Comparison of ENCODE assay signal across 24 cellular contexts in genomic region chr14:61495809-61496208, GRCh38.
A peak's percentile ranks its signal among the peaks of the same experiment; 100 is the strongest.
DNase-seq lines count a peak whose midpoint lies in the region; ATAC-seq, FAIRE-seq and TF ChIP-seq lines count a peak whose summit lies in the region.
"Had no signal": no experiment of that assay in that cellular context is flagged by ENCODE, and none has a peak within 500 bp of the region (broad histone marks: within the 10 kb centered on the region; RNA-seq: fewer than 3 reads in every experiment).

No MANE protein-coding gene starts in this region.

- H2AFZ ChIP-seq in GM12878 (ENCODE audit: control insufficient read depth, low read depth, low read length), result no peak overlapping the region
- H2AFZ ChIP-seq: GM23338 had no signal

- RAD21 ChIA-PET in GM12878 (lab: Charles Lee; ENCODE audit: unreplicated experiment), result interaction anchor here (1.1 to 1.3 kb wide), 2 partner anchors 195 to 215 kb away, joined by 3 to 4 read pairs; no protein-coding TSS in a partner anchor

- SMC1A ChIA-PET in GM12878 (lab: Charles Lee; ENCODE audit: uncharacterized antibody, unreplicated experiment), result interaction anchor here (1.5 to 1.6 kb wide), 2 partner anchors 16 to 341 kb away, joined by 4 to 5 read pairs; no protein-coding TSS in a partner anchor

- peaks cover 54% of the 10 kb centered on the region for H3K36me3 Mint-ChIP-seq in activated CD4-positive, alpha-beta T cell treated with anti-CD3 and anti-CD28 coated beads for 36 hours (ENCODE audit: low read depth)
- peaks cover 38 to 53% of the 10 kb centered on the region in 2 donors for H3K36me3 Mint-ChIP-seq in CD4-positive, alpha-beta memory T cell
- peaks cover 61% of the 10 kb centered on the region for H3K36me3 Mint-ChIP-seq in activated CD8-positive, alpha-beta T cell treated with anti-CD3 and anti-CD28 coated beads, Interleukin-2, amount 10 ng/mL, durations not matched to agents 7 days and 5 days (ENCODE audit: low read depth)

- H3K9me3 ChIP-seq in CD4-positive, alpha-beta memory T cell (ENCODE audit: control insufficient read depth in 1 of 2, low read length in 2 of 2), result no peaks in the 10 kb centered on the region
- H3K9me3 ChIP-seq in GM12878 (replicated peaks; ENCODE audit: control insufficient read depth, insufficient read depth, low read length), result no peaks in the 10 kb centered on the region

- no peak overlapping the region for H3K9ac ChIP-seq in GM12878 (ENCODE audit: control insufficient read depth, insufficient read depth, low read length)

- TF ChIP-seq CTCF in GM12878 (IDR thresholded peaks at IDR 0.05 in 2 of 3, conservative IDR thresholded peaks at IDR 0.05 in 1 of 3; ENCODE audit: control insufficient read depth in 2 of 3, extremely low read depth in 1 of 3, insufficient read depth in 1 of 3, low read depth in 3 of 3, low read length in 3 of 3), result no peak

- H3K4me3 Mint-ChIP-seq in activated CD4-positive, alpha-beta T cell treated with anti-CD3 and anti-CD28 coated beads for 36 hours, result no peak overlapping the region
- no peak overlapping the region for H3K4me3 Mint-ChIP-seq in CD4-positive, alpha-beta memory T cell
- no peak overlapping the region for H3K4me3 Mint-ChIP-seq in activated CD8-positive, alpha-beta T cell treated with anti-CD3 and anti-CD28 coated beads, Interleukin-2, amount 10 ng/mL, durations not matched to agents 7 days and 5 days
- H3K4me3 Mint-ChIP-seq: CD14-positive monocyte, GM23338 had no signal

- TSS peak; percentile 1 for BruUV-seq in GM12878 (replicated peaks; lab: Mats Ljungman, UMichigan)

- peaks cover 67% of the 10 kb centered on the region for H3K4me1 ChIP-seq in CD4-positive, alpha-beta memory T cell (ENCODE audit: insufficient read depth, low read length)
- H3K4me1 ChIP-seq in GM12878 (ENCODE audit: control insufficient read depth, insufficient read depth, low read length), result no peaks in the 10 kb centered on the region

- H3K36me3 ChIP-seq in CD4-positive, alpha-beta memory T cell (ENCODE audit: insufficient read depth, low read length), result peaks cover 46% of the 10 kb centered on the region
- H3K36me3 ChIP-seq in GM12878 (ENCODE audit: control insufficient read depth in 2 of 2, insufficient read depth in 2 of 2, low read length in 1 of 2), result peaks cover 6 to 8% of the 10 kb centered on the region in 2 experiments; a peak in 3 of 4 replicates

- no peak for ATAC-seq in activated CD4-positive, alpha-beta T cell treated with anti-CD3 and anti-CD28 coated beads for 36 hours
- ATAC-seq in activated CD8-positive, alpha-beta T cell treated with anti-CD3 and anti-CD28 coated beads, Interleukin-2, amount 10 ng/mL, durations not matched to agents 7 days and 5 days, result no peak
- ATAC-seq in GM12878, result no peak
- ATAC-seq in GM21825 (IDR thresholded peaks at IDR 0.05; ENCODE audit: unreplicated experiment), result no peak
- ATAC-seq: GM23338, HepG2, K562, Right ventricle myocardium inferior had no signal

- H3K79me2 ChIP-seq in GM12878 (ENCODE audit: control insufficient read depth, insufficient read depth, low read length), result no peaks in the 10 kb centered on the region; the same call in 1 of the 2 replicates

- no peaks in the 10 kb centered on the region for H3K27me3 ChIP-seq in CD4-positive, alpha-beta memory T cell (ENCODE audit: insufficient read depth, low read length)
- no peaks in the 10 kb centered on the region for H3K27me3 ChIP-seq in GM12878 (replicated peaks in 1 of 2; ENCODE audit: control insufficient read depth in 2 of 2, insufficient read depth in 2 of 2, low read length in 1 of 2)

- H3K4me2 ChIP-seq in GM12878 (ENCODE audit: control insufficient read depth, insufficient read depth), result no peak overlapping the region
- H3K4me2 ChIP-seq: GM23338 had no signal

- H4K20me1 ChIP-seq in GM12878 (ENCODE audit: control insufficient read depth, insufficient read depth), result no peaks in the 10 kb centered on the region

- in situ Hi-C loops in GM12878 (cut with MboI), result no loop called here

- intact Hi-C loops in activated CD4-positive, alpha-beta T cell treated with anti-CD3 and anti-CD28 coated beads for 36 hours (cut with DNase I, micrococcal nuclease), result no loop called here
- intact Hi-C loops in CD4-positive, alpha-beta memory T cell (cut with micrococcal nuclease), result no loop called here
- intact Hi-C loops in GM12878 (cut with micrococcal nuclease; ENCODE audit: unreplicated experiment), result no loop called here

- FAIRE-seq in GM12878 (lab: Jason Lieb, UNC), result no peak
- FAIRE-seq: A204.1, GM12892, HepG2, K562 had no signal

- H3K9me3 Mint-ChIP-seq in activated CD4-positive, alpha-beta T cell treated with anti-CD3 and anti-CD28 coated beads for 36 hours (ENCODE audit: low read depth), result no peaks in the 10 kb centered on the region
- H3K9me3 Mint-ChIP-seq in CD4-positive, alpha-beta memory T cell, result peaks cover 0 to 2% (median 0%) of the 10 kb centered on the region in 8 donors
- no peaks in the 10 kb centered on the region for H3K9me3 Mint-ChIP-seq in activated CD8-positive, alpha-beta T cell treated with anti-CD3 and anti-CD28 coated beads, Interleukin-2, amount 10 ng/mL, durations not matched to agents 7 days and 5 days (ENCODE audit: insufficient read depth)
- H3K9me3 Mint-ChIP-seq: CD14-positive monocyte, GM23338 had no signal

- no peak overlapping the region for H3K27ac ChIP-seq in CD4-positive, alpha-beta memory T cell (ENCODE audit: low read depth, low read length)
- no peak overlapping the region for H3K27ac ChIP-seq in GM12878 (ENCODE audit: control insufficient read depth, insufficient read depth)
- H3K27ac ChIP-seq: HL-60 had no signal

- CTCF ChIA-PET in activated CD4-positive, alpha-beta T cell treated with anti-CD3 and anti-CD28 coated beads for 36 hours (lab: Charles Lee), result interaction anchor here (0.5 to 5.1 kb wide), 5 partner anchors 9 to 51 kb away, joined by 3 to 49 read pairs (median 4); no protein-coding TSS in a partner anchor
- CTCF ChIA-PET in CD4-positive, alpha-beta memory T cell (lab: Charles Lee; ENCODE audit: partially characterized antibody), result interaction anchor here (0.9 to 9.8 kb wide), 3 partner anchors 16 to 342 kb away, joined by 3 to 106 read pairs (median 3); no protein-coding TSS in a partner anchor
- CTCF ChIA-PET in activated CD8-positive, alpha-beta T cell treated with anti-CD3 and anti-CD28 coated beads, Interleukin-2, amount 10 ng/mL, durations not matched to agents 7 days and 5 days (lab: Charles Lee), result interaction anchor here (0.8 to 1.0 kb wide), 2 partner anchors 15 to 224 kb away, joined by 4 read pairs; no protein-coding TSS in a partner anchor
- CTCF ChIA-PET in GM12878 (lab: Yijun Ruan, JAX), result interaction anchor here (1.3 kb wide), 1 partner anchor 20 kb away, joined by 4 read pairs; no protein-coding TSS in a partner anchor

- no peak for DNase-seq in activated CD4-positive, alpha-beta T cell treated with anti-CD3 and anti-CD28 coated beads for 36 hours
- DNase-seq in activated CD4-positive, alpha-beta T cell treated with anti-CD3 and anti-CD28 coated beads for 1 hour, result no peak
- DNase-seq in CD4-positive, alpha-beta memory T cell, result no peak
- DNase-seq in activated CD8-positive, alpha-beta T cell treated with anti-CD3 and anti-CD28 coated beads, Interleukin-2, amount 10 ng/mL, durations not matched to agents 7 days and 5 days, result no peak
- DNase-seq in GM12878 (ENCODE audit: low read depth, low spot score) (no peak), COLO668 (lab: John Stamatoyannopoulos, UW; ENCODE audit: unreplicated experiment) (no peak), kidney glomerular epithelial cell (lab: John Stamatoyannopoulos, UW) (no peak)
- DNase-seq: DMS153, HCEC 1CT, MM.1S, NCI-H1048, NCI-H1417 treated with DMSO at 0.1 percent for 48 hours, NCI-H187, NCI-H446 treated with DMSO at 0.1 percent for 48 hours, NCI-H526 treated with DMSO at 0.1 percent for 48 hours had no signal

- H3K4me1 Mint-ChIP-seq in activated CD4-positive, alpha-beta T cell treated with anti-CD3 and anti-CD28 coated beads for 36 hours, result peaks cover 60% of the 10 kb centered on the region
- H3K4me1 Mint-ChIP-seq in CD4-positive, alpha-beta memory T cell, result peaks cover 37 to 51% (median 48%) of the 10 kb centered on the region in 4 donors
- peaks cover 35% of the 10 kb centered on the region for H3K4me1 Mint-ChIP-seq in activated CD8-positive, alpha-beta T cell treated with anti-CD3 and anti-CD28 coated beads, Interleukin-2, amount 10 ng/mL, durations not matched to agents 7 days and 5 days (ENCODE audit: low read depth)

- POLR2A ChIA-PET in activated CD4-positive, alpha-beta T cell treated with anti-CD3 and anti-CD28 coated beads for 36 hours (lab: Charles Lee), result no interaction called here
- POLR2A ChIA-PET in CD4-positive, alpha-beta memory T cell (lab: Charles Lee; ENCODE audit: partially characterized antibody), result interaction anchor here (0.8 to 1.2 kb wide), 2 partner anchors 19 to 36 kb away, joined by 3 to 4 read pairs; no protein-coding TSS in a partner anchor
- POLR2A ChIA-PET in activated CD8-positive, alpha-beta T cell treated with anti-CD3 and anti-CD28 coated beads, Interleukin-2, amount 10 ng/mL, durations not matched to agents 7 days and 5 days (lab: Charles Lee), result interaction anchor here (1.3 kb wide), 1 partner anchor 17 kb away, joined by 3 read pairs; no protein-coding TSS in a partner anchor
- POLR2A ChIA-PET in GM12878 (lab: Charles Lee), result no interaction called here

- H3K4me3 ChIP-seq in CD4-positive, alpha-beta memory T cell (ENCODE audit: low read length in 2 of 2), result no peak overlapping the region
- H3K4me3 ChIP-seq in GM12878, result no peak overlapping the region
- H3K4me3 ChIP-seq: GM23338, K562 had no signal

- peak overlapping the region; percentile 64 for H3K27ac Mint-ChIP-seq in activated CD4-positive, alpha-beta T cell treated with anti-CD3 and anti-CD28 coated beads for 36 hours
- peak overlapping the region in 6 of 7 donors; percentile 78 to 95 (median 87) for H3K27ac Mint-ChIP-seq in CD4-positive, alpha-beta memory T cell
- H3K27ac Mint-ChIP-seq in activated CD8-positive, alpha-beta T cell treated with anti-CD3 and anti-CD28 coated beads, Interleukin-2, amount 10 ng/mL, durations not matched to agents 7 days and 5 days, result peak overlapping the region; percentile 0
- H3K27ac Mint-ChIP-seq: GM23338 had no signal

- TF ChIP-seq POLR2A in GM12878 (IDR thresholded peaks at IDR 0.05; ENCODE audit: low read depth, low read length), result no peak

- 99% methylated on average over 5 of the region's 5 CpGs for WGBS in GM12878 (ENCODE audit: insufficient coverage, insufficient replicate concordance, low lambda C conversion rate, missing lambda C conversion rate)

- no peak for TF ChIP-seq EP300 in GM12878 (IDR thresholded peaks at IDR 0.05; ENCODE audit: borderline replicate concordance in 1 of 2, control insufficient read depth in 1 of 2, low read depth in 2 of 2, low read length in 2 of 2)

- H3K27me3 Mint-ChIP-seq in activated CD4-positive, alpha-beta T cell treated with anti-CD3 and anti-CD28 coated beads for 36 hours, result no peaks in the 10 kb centered on the region
- no peaks in the 10 kb centered on the region for H3K27me3 Mint-ChIP-seq in CD4-positive, alpha-beta memory T cell
- no peaks in the 10 kb centered on the region for H3K27me3 Mint-ChIP-seq in activated CD8-positive, alpha-beta T cell treated with anti-CD3 and anti-CD28 coated beads, Interleukin-2, amount 10 ng/mL, durations not matched to agents 7 days and 5 days (ENCODE audit: low read depth)

- no peak for TF ChIP-seq RAD21 in GM12878 (IDR thresholded peaks at IDR 0.05; ENCODE audit: insufficient read depth, low read depth, low read length)

TF ChIP-seq in GM12878, 131 proteins besides CTCF, POLR2A, EP300 and RAD21:
- TF ChIP-seq BCL11A (IDR thresholded peaks at IDR 0.05; ENCODE audit: low read depth, low read length), result no peak

Comparison
In these comparisons a context has a peak if more than half of its experiments do, and no peak if none do; other contexts are left out.
1. H3K27ac Mint-ChIP-seq: peak in every context shown above with its lines; median percentile 87 in CD4-positive, alpha-beta memory T cell; 64 in activated CD4-positive, alpha-beta T cell treated with anti-CD3 and anti-CD28 coated beads for 36 hours; 0 in activated CD8-positive, alpha-beta T cell treated with anti-CD3 and anti-CD28 coated beads, Interleukin-2, amount 10 ng/mL, durations not matched to agents 7 days and 5 days.
2. POLR2A ChIA-PET loops: an anchor here in CD4-positive, alpha-beta memory T cell (0.8 to 1.2 kb wide) and activated CD8-positive, alpha-beta T cell treated with anti-CD3 and anti-CD28 coated beads, Interleukin-2, amount 10 ng/mL, durations not matched to agents 7 days and 5 days (1.3 kb wide); none called in activated CD4-positive, alpha-beta T cell treated with anti-CD3 and anti-CD28 coated beads for 36 hours and GM12878.